17 cellular contexts compared by ENCODE assay signal in genomic region chr15:94370197-94370987, GRCh38.
A peak's percentile ranks its signal among the peaks of the same experiment; 100 is the strongest.
DNase-seq lines count a peak whose midpoint lies in the region; ATAC-seq, FAIRE-seq and TF ChIP-seq lines count a peak whose summit lies in the region.
"Had no signal": no experiment of that assay in that cellular context is flagged by ENCODE, and none has a peak within 500 bp of the region (broad histone marks: within the 10 kb centered on the region; RNA-seq: fewer than 3 reads in every experiment).

No MANE protein-coding gene starts in this region.

- TF ChIP-seq CTCF in H1 (IDR thresholded peaks at IDR 0.05; ENCODE audit: control extremely low read depth in 1 of 3, insufficient read depth in 1 of 3, low read depth in 1 of 3, low read length in 3 of 3) = no peak

- TF ChIP-seq EP300 in H1 (IDR thresholded peaks at IDR 0.05; ENCODE audit: borderline replicate concordance in 1 of 2, low read depth in 2 of 2, low read length in 2 of 2) = no peak

- H4K5ac ChIP-seq in H1 (ENCODE audit: insufficient read length, low read depth, low read length) (no peak overlapping the region), mesendoderm (ENCODE audit: low read length) (no peak overlapping the region)

- H3K23me2 ChIP-seq in H1 (ENCODE audit: low read depth, low read length) = no peaks in the 10 kb centered on the region

- H4K8ac ChIP-seq in H1 (ENCODE audit: extremely low read depth, insufficient read depth, low read length) (no peak overlapping the region), neuronal stem cell (ENCODE audit: low read depth, low read length) (no peak overlapping the region), mesendoderm (ENCODE audit: low read depth, low read length) (no peak overlapping the region)

- whole genome bisulfite sequencing in H1 (ENCODE audit: extremely low coverage in 1 of 2, insufficient coverage in 1 of 2, insufficient read length in 1 of 2, insufficient replicate concordance in 2 of 2, low coverage in 1 of 2, low lambda C conversion rate in 2 of 2, missing lambda C conversion rate in 1 of 2), 2 experiments = 86% methylated on average over 10 of the region's 10 CpGs; no CpG with 5 or more reads in 1 of the 2 experiments
- no CpG with 5 or more reads among the region's 10 CpGs for WGBS in neuronal stem cell (ENCODE audit: extremely low coverage in 2 of 2, insufficient read length in 2 of 2, insufficient replicate concordance in 1 of 2), 2 donors
- WGBS in mesendoderm (ENCODE audit: extremely low coverage, insufficient coverage, low lambda C conversion rate) = no CpG with 5 or more reads among the region's 10 CpGs

- H3K14ac ChIP-seq in H1 (ENCODE audit: insufficient read length) = no peak overlapping the region
- H3K14ac ChIP-seq in neuronal stem cell (ENCODE audit: low read length) = no peak overlapping the region

- DNase-seq in CD1c-positive myeloid dendritic cell (ENCODE audit: extremely low spot score) (peak; percentile 57), NCI-H69 (lab: John Stamatoyannopoulos, UW) (peak; percentile 92), H1 (ENCODE audit: low read depth in 1 of 2, low spot score in 2 of 2) (no peak), neuronal stem cell (ENCODE audit: low spot score) (no peak), iPS-NIHi7 (ENCODE audit: extremely low spot score) (no peak), mesendoderm (no peak)
- no peak for DNase-seq in stimulated activated CD4-positive, alpha-beta T cell treated with anti-CD3 and anti-CD28 coated beads, Interleukin-4, amount 100 ng/mL, for 24 hours
- DNase-seq: activated effector memory CD4-positive, alpha-beta T cell treated with anti-CD3 and anti-CD28 coated beads, Interleukin-2, amount 50 U/mL, for 16 hours; amniotic stem cell; CD4-positive, alpha-beta memory T cell; effector CD8-positive, alpha-beta T cell; heart right ventricle; mesenchymal stem cell; NCI-H524; stimulated activated naive CD4-positive, alpha-beta T cell treated with Interleukin-2 at 50 U/mL for 16 hours had no signal

- no peak for TF ChIP-seq POLR2A in H1 (IDR thresholded peaks at IDR 0.05; ENCODE audit: control extremely low read depth in 1 of 2, low read depth in 2 of 2, low read length in 2 of 2)

- H2BK120ac ChIP-seq in H1 (replicated peaks; ENCODE audit: low read depth, low read length) (no peak overlapping the region), neuronal stem cell (ENCODE audit: low read depth, low read length) (no peak overlapping the region), mesendoderm (ENCODE audit: low read depth, low read length) (no peak overlapping the region)

- H3K4me1 ChIP-seq in H1 (replicated peaks in 1 of 4; ENCODE audit: control insufficient read depth in 3 of 4, insufficient read depth in 4 of 4, low read length in 3 of 4) = no peaks in the 10 kb centered on the region
- no peaks in the 10 kb centered on the region for H3K4me1 ChIP-seq in neuronal stem cell (ENCODE audit: control insufficient read depth in 2 of 2, insufficient read depth in 1 of 2, low read depth in 1 of 2, low read length in 2 of 2)
- H3K4me1 ChIP-seq in mesendoderm (ENCODE audit: control insufficient read depth, low read depth, low read length) = peaks cover 2% of the 10 kb centered on the region
- H3K4me1 ChIP-seq: heart right ventricle, right atrium auricular region had no signal

- H2BK5ac ChIP-seq in H1 (ENCODE audit: low read depth, low read length) (no peak overlapping the region), neuronal stem cell (ENCODE audit: low read length) (no peak overlapping the region), mesendoderm (ENCODE audit: low read length) (no peak overlapping the region)

- H3K79me1 ChIP-seq in H1 (ENCODE audit: low read depth, low read length) (no peaks in the 10 kb centered on the region), neuronal stem cell (ENCODE audit: low read depth, low read length) (no peaks in the 10 kb centered on the region), mesendoderm (ENCODE audit: low read length) (no peaks in the 10 kb centered on the region)

- H3K27ac ChIP-seq in H1 (ENCODE audit: low read depth, low read length) (no peak overlapping the region), neuronal stem cell (replicated peaks; ENCODE audit: low read length) (no peak overlapping the region), mesendoderm (ENCODE audit: low read depth, low read length) (no peak overlapping the region)
- H3K27ac ChIP-seq: right atrium auricular region had no signal

- H3K4me3 ChIP-seq in H1 (ENCODE audit: extremely low read depth in 1 of 4, insufficient read depth in 2 of 4, low read depth in 3 of 4, low read length in 4 of 4) = no peak overlapping the region
- H3K4me3 ChIP-seq in neuronal stem cell (ENCODE audit: low read length in 2 of 2) = no peak overlapping the region
- no peak overlapping the region for H3K4me3 ChIP-seq in mesendoderm (ENCODE audit: low read length)
- H3K4me3 ChIP-seq: heart right ventricle, right atrium auricular region had no signal

- H3K18ac ChIP-seq in H1 (ENCODE audit: extremely low read depth, low read length) (no peak overlapping the region), neuronal stem cell (ENCODE audit: low read length) (no peak overlapping the region), mesendoderm (ENCODE audit: low read length) (no peak overlapping the region)

- H3K56ac ChIP-seq in H1 (replicated peaks; ENCODE audit: insufficient read length, low read depth, low read length) (no peak overlapping the region), mesendoderm (ENCODE audit: low read length) (no peak overlapping the region)

- FAIRE-seq in H1 (lab: Jason Lieb, UNC) = no peak

- POLR2A ChIA-PET in H1 (lab: Charles Lee; ENCODE audit: partially characterized antibody) = no interaction called here

- H2BK12ac ChIP-seq in H1 (ENCODE audit: low read depth, low read length) (0 out of 2 replicates have a peak overlapping the region, but pooled peaks have one; percentile 31), neuronal stem cell (ENCODE audit: low read length) (no peak overlapping the region)

- H3K4me2 ChIP-seq in H1 (ENCODE audit: insufficient read depth in 1 of 2, low read depth in 2 of 2, low read length in 2 of 2) (no peak overlapping the region), neuronal stem cell (ENCODE audit: insufficient read depth, low read length, poor library complexity, severe bottlenecking) (no peak overlapping the region), mesendoderm (ENCODE audit: low read length) (no peak overlapping the region)

- H3K23ac ChIP-seq in H1 (ENCODE audit: insufficient read length) (no peak overlapping the region), neuronal stem cell (ENCODE audit: low read depth, low read length, poor library complexity) (no peak overlapping the region), mesendoderm (ENCODE audit: low read length) (no peak overlapping the region)

- no peak for TF ChIP-seq RAD21 in H1 (IDR thresholded peaks at IDR 0.05 in 1 of 2, conservative IDR thresholded peaks at IDR 0.05 in 1 of 2; ENCODE audit: low read depth in 2 of 2, low read length in 2 of 2)

- H3K9me3 ChIP-seq in H1 (ENCODE audit: insufficient read depth in 2 of 2, low read depth in 1 of 2, low read length in 1 of 2) (no peaks in the 10 kb centered on the region), neuronal stem cell (replicated peaks in 1 of 2; ENCODE audit: control insufficient read depth in 2 of 2, insufficient read depth in 1 of 2, low read depth in 1 of 2, low read length in 2 of 2) (no peaks in the 10 kb centered on the region)
- H3K9me3 ChIP-seq: heart right ventricle, right atrium auricular region had no signal

- H3K4ac ChIP-seq in H1 (replicated peaks; ENCODE audit: insufficient read length, low read depth, low read length) = no peak overlapping the region
- H3K4ac ChIP-seq in neuronal stem cell (ENCODE audit: low read length) = no peak overlapping the region
- no peak overlapping the region for H3K4ac ChIP-seq in mesendoderm (ENCODE audit: low read depth, low read length)

- H3K36me3 ChIP-seq in H1 (ENCODE audit: control insufficient read depth in 2 of 4, insufficient read depth in 4 of 4, low read length in 3 of 4) = no peaks in the 10 kb centered on the region
- H3K36me3 ChIP-seq in neuronal stem cell (replicated peaks in 1 of 2; ENCODE audit: control insufficient read depth in 2 of 2, insufficient read depth in 2 of 2, low read length in 2 of 2) = no peaks in the 10 kb centered on the region
- H3K36me3 ChIP-seq in mesendoderm (ENCODE audit: control insufficient read depth, insufficient read depth, low read length) = no peaks in the 10 kb centered on the region
- H3K36me3 ChIP-seq: right atrium auricular region had no signal

- no peak overlapping the region for H2BK20ac ChIP-seq in H1 (ENCODE audit: low read length)

- no peak overlapping the region for H2AK5ac ChIP-seq in H1 (ENCODE audit: low read depth, low read length)
- no peak overlapping the region for H2AK5ac ChIP-seq in neuronal stem cell (ENCODE audit: low read depth, low read length)
- no peak overlapping the region for H2AK5ac ChIP-seq in mesendoderm (ENCODE audit: low read length)

- no peak overlapping the region for H3K9ac ChIP-seq in H1 (replicated peaks in 1 of 4; ENCODE audit: extremely low read depth in 1 of 4, low read depth in 3 of 4, low read length in 3 of 4)
- no peak overlapping the region for H3K9ac ChIP-seq in neuronal stem cell (ENCODE audit: low read depth, low read length, poor library complexity)
- H3K9ac ChIP-seq in mesendoderm (ENCODE audit: low read length) = no peak overlapping the region

- H4K91ac ChIP-seq in H1 (replicated peaks; ENCODE audit: insufficient read length, low read length) (no peak overlapping the region), neuronal stem cell (ENCODE audit: low read depth, low read length, poor library complexity) (no peak overlapping the region)

- CTCF ChIA-PET in H1 (lab: Charles Lee; ENCODE audit: partially characterized antibody) = interaction anchor here (0.6 to 2.1 kb wide), 3 partner anchors 16 to 47 kb away, joined by 3 to 7 read pairs (median 3); no protein-coding TSS in a partner anchor

- H2AFZ ChIP-seq in H1 (ENCODE audit: low read length) = no peak overlapping the region
- peak overlapping the region; percentile 59 for H2AFZ ChIP-seq in neuronal stem cell (ENCODE audit: low read length)

- H4K20me1 ChIP-seq in H1 (replicated peaks in 1 of 2; ENCODE audit: control insufficient read depth in 1 of 2, insufficient read depth in 2 of 2, low read length in 2 of 2) = no peaks in the 10 kb centered on the region

- ATAC-seq in GM19397 (IDR thresholded peaks at IDR 0.05; ENCODE audit: unreplicated experiment) = no peak
- ATAC-seq: heart right ventricle had no signal

- H2BK15ac ChIP-seq in H1 (ENCODE audit: low read length) (no peak overlapping the region), neuronal stem cell (ENCODE audit: low read length) (no peak overlapping the region), mesendoderm (replicated peaks; ENCODE audit: low read depth) (no peak overlapping the region)

- no peaks in the 10 kb centered on the region for H3K79me2 ChIP-seq in H1 (ENCODE audit: control insufficient read depth in 1 of 2, insufficient read depth in 2 of 2, low read length in 2 of 2)
- H3K79me2 ChIP-seq in mesendoderm (ENCODE audit: control insufficient read depth, insufficient read depth, low read length) = no peaks in the 10 kb centered on the region

- H3K27me3 ChIP-seq in H1 (replicated peaks in 1 of 4; ENCODE audit: control insufficient read depth in 3 of 4, extremely low read depth in 1 of 4, insufficient read depth in 3 of 4, low read length in 3 of 4) = no peaks in the 10 kb centered on the region
- H3K27me3 ChIP-seq in neuronal stem cell (ENCODE audit: control insufficient read depth in 3 of 3, insufficient read depth in 3 of 3, low read depth in 1 of 3, low read length in 3 of 3) = no peaks in the 10 kb centered on the region
- no peaks in the 10 kb centered on the region for H3K27me3 ChIP-seq in mesendoderm (ENCODE audit: insufficient read depth, low read length, poor library complexity)
- H3K27me3 ChIP-seq: right atrium auricular region had no signal

Comparison
In these comparisons a context has a peak if more than half of its experiments do, and no peak if none do; other contexts are left out.
1. DNase-seq: peak in CD1c-positive myeloid dendritic cell (single experiment) and NCI-H69 (single experiment); none in H1 (0 of 2), neuronal stem cell (single experiment), iPS-NIHi7 (single experiment), mesendoderm (single experiment) and stimulated activated CD4-positive, alpha-beta T cell treated with anti-CD3 and anti-CD28 coated beads, Interleukin-4, amount 100 ng/mL, for 24 hours (single experiment).